ENCODE assay signal across 22 cellular contexts in the genomic region with DNA sequence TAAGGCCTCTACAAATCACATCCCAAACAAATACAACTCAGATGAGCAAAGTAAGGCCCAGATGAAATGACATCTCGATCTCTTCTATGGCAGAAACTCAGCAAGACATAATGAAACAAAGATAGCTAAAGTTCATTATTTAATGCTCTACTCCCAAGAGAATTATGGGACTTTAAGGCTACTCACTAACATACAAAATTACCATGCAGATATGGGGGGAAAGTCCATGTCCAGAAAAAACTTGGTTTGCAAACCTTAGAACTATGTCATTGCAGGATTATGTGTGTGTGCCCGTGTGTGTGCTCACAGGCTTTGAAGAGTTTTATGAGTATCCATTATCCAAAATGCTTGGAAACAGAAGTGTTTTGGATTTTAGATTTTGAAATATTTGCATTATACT. TPM values are rescaled to one million over a fixed set of nuclear protein-coding genes. Genes with fewer than 3 reads are reported as not detected.
A peak's percentile ranks its signal among the peaks of the same experiment; 100 is the strongest.
DNase-seq lines count a peak whose midpoint lies in the region; ATAC-seq, FAIRE-seq and TF ChIP-seq lines count a peak whose summit lies in the region.
"Had no signal": no experiment of that assay in that cellular context is flagged by ENCODE, and none has a peak within 500 bp of the region (broad histone marks: within the 10 kb centered on the region; RNA-seq: fewer than 3 reads in every experiment).

No MANE protein-coding gene starts in this region.

- intact Hi-C loops in GM12878 (cut with micrococcal nuclease; ENCODE audit: unreplicated experiment) (no loop called here), HepG2 (cut with micrococcal nuclease; ENCODE audit: unreplicated experiment) (no loop called here), psoas muscle (cut with DNase I) (no loop called here)

- BruUV-seq in GM12878 (replicated peaks; lab: Mats Ljungman, UMichigan): no TSS peak
- no TSS peak for BruUV-seq in HepG2 (replicated peaks; lab: Mats Ljungman, UMichigan)

- POLR2A ChIA-PET in GM12878 (lab: Charles Lee): interaction anchor here (0.5 to 2.1 kb wide), 3 partner anchors 12 to 58 kb away, joined by 3 to 6 read pairs (median 4); no protein-coding TSS in a partner anchor
- POLR2A ChIA-PET in HepG2 (lab: Yijun Ruan, JAX): no interaction called here

- H2AFZ ChIP-seq in GM12878 (ENCODE audit: control insufficient read depth, low read depth, low read length): no peak overlapping the region
- no peak overlapping the region for H2AFZ ChIP-seq in HepG2 (ENCODE audit: low read length)
- H2AFZ ChIP-seq in osteoblast (ENCODE audit: low read length): no peak overlapping the region
- H2AFZ ChIP-seq: GM23338 had no signal

- no peak for TF ChIP-seq EP300 in GM12878 (IDR thresholded peaks at IDR 0.05; ENCODE audit: borderline replicate concordance in 1 of 2, control insufficient read depth in 1 of 2, low read depth in 2 of 2, low read length in 2 of 2)
- no peak for TF ChIP-seq EP300 in HepG2 (IDR thresholded peaks at IDR 0.05; ENCODE audit: low read depth in 2 of 2, low read length in 2 of 2)
- TF ChIP-seq EP300 in HepG2 (CRISPR knock-in tag; IDR thresholded peaks at IDR 0.05; ENCODE audit: borderline replicate concordance): no peak

- no peak for TF ChIP-seq CTCF in GM12878 (IDR thresholded peaks at IDR 0.05 in 2 of 3, conservative IDR thresholded peaks at IDR 0.05 in 1 of 3; ENCODE audit: control insufficient read depth in 2 of 3, extremely low read depth in 1 of 3, insufficient read depth in 1 of 3, low read depth in 3 of 3, low read length in 3 of 3)
- no peak for TF ChIP-seq CTCF in HepG2 (CRISPR knock-in tag; IDR thresholded peaks at IDR 0.05)
- no peak for TF ChIP-seq CTCF in psoas muscle (IDR thresholded peaks at IDR 0.05)
- no peak for TF ChIP-seq CTCF in osteoblast (IDR thresholded peaks at IDR 0.05; ENCODE audit: extremely low read depth, low read depth, low read length)

- peaks cover 22% of the 10 kb centered on the region for H3K36me3 Mint-ChIP-seq in memory B cell

- H3K4me1 ChIP-seq in GM12878 (ENCODE audit: control insufficient read depth, insufficient read depth, low read length) (peaks cover 6% of the 10 kb centered on the region; the same call in 1 of the 2 replicates), HepG2 (ENCODE audit: insufficient read depth, low read length) (peaks cover 76% of the 10 kb centered on the region), psoas muscle (peaks cover 30% of the 10 kb centered on the region), osteoblast (ENCODE audit: insufficient read depth, low read length) (peaks cover 3% of the 10 kb centered on the region)

- DNase-seq in GM12878 (ENCODE audit: low read depth, low spot score): no peak
- no peak for DNase-seq in HepG2 (ENCODE audit: low spot score)
- no peak for DNase-seq in memory B cell (ENCODE audit: low spot score in 2 of 2)
- no peak for DNase-seq in psoas muscle
- no peak for DNase-seq in osteoblast (ENCODE audit: insufficient read length, low spot score, missing footprints)
- DNase-seq in NCI-H1694 treated with DMSO at 0.1 percent for 48 hours (lab: John Stamatoyannopoulos, UW): no peak
- DNase-seq in ACHN: no peak
- no peak for DNase-seq in NCI-H1436 treated with DMSO at 0.1 percent for 48 hours (lab: John Stamatoyannopoulos, UW)
- DNase-seq: 8988T; C1 segment of cervical spinal cord; Calu3; CD4-positive, alpha-beta memory T cell; COR-L47; DMS53; DMS79 treated with DMSO at 0.1 percent for 48 hours; GF-D8; H9 had no signal

- TF ChIP-seq POLR2A in GM12878 (IDR thresholded peaks at IDR 0.05; ENCODE audit: low read depth, low read length) (no peak), HepG2 (IDR thresholded peaks at IDR 0.05; ENCODE audit: insufficient read depth in 1 of 2, low read depth in 2 of 2, low read length in 2 of 2) (no peak)

- H3K27me3 ChIP-seq in GM12878 (replicated peaks in 1 of 2; ENCODE audit: control insufficient read depth in 2 of 2, insufficient read depth in 2 of 2, low read length in 1 of 2) (no peaks in the 10 kb centered on the region), HepG2 (ENCODE audit: control insufficient read depth in 1 of 2, insufficient read depth in 2 of 2, low read length in 2 of 2) (no peaks in the 10 kb centered on the region), psoas muscle (ENCODE audit: insufficient read depth in 3 of 3, low read length in 2 of 3) (no peaks in the 10 kb centered on the region), osteoblast (ENCODE audit: insufficient read depth, low read length) (no peaks in the 10 kb centered on the region)

- RAD21 ChIA-PET in GM12878 (lab: Charles Lee; ENCODE audit: unreplicated experiment): interaction anchor here (1.3 kb wide), 1 partner anchor 14 kb away, joined by 3 read pairs; no protein-coding TSS in a partner anchor

- H3K27ac ChIP-seq in GM12878 (ENCODE audit: control insufficient read depth, insufficient read depth) (no peak overlapping the region), HepG2 (ENCODE audit: extremely low read length, insufficient read depth, low read length) (peak overlapping the region; percentile 1), psoas muscle (peak overlapping the region; percentile 31), osteoblast (ENCODE audit: low read depth, low read length) (no peak overlapping the region)
- H3K27ac ChIP-seq: A549 had no signal

- H3K4me1 Mint-ChIP-seq in memory B cell: peaks cover 10% of the 10 kb centered on the region

- 29% methylated on average over 2 of the region's 2 CpGs for WGBS in GM12878 (ENCODE audit: insufficient coverage, insufficient replicate concordance, low lambda C conversion rate, missing lambda C conversion rate)
- WGBS in HepG2 (ENCODE audit: low lambda C conversion rate): 95% methylated on average over 2 of the region's 2 CpGs
- WGBS in psoas muscle, 3 donors: 58 to 84% (median 65%) methylated on average over 2 of the region's 2 CpGs

- H3K9me3 Mint-ChIP-seq in memory B cell: no peaks in the 10 kb centered on the region
- H3K9me3 Mint-ChIP-seq: CD4-positive, alpha-beta memory T cell; GM23338; H9 had no signal

- TF ChIP-seq RAD21 in GM12878 (IDR thresholded peaks at IDR 0.05; ENCODE audit: insufficient read depth, low read depth, low read length): no peak
- TF ChIP-seq RAD21 in HepG2 (CRISPR knock-in tag; IDR thresholded peaks at IDR 0.05): no peak

- no peak for FAIRE-seq in GM12878 (lab: Jason Lieb, UNC)
- no peak for FAIRE-seq in HepG2 (lab: Jason Lieb, UNC)
- FAIRE-seq: A549, GM12892, GM19239 had no signal

- no peak overlapping the region for H3K9ac ChIP-seq in GM12878 (ENCODE audit: control insufficient read depth, insufficient read depth, low read length)
- H3K9ac ChIP-seq in HepG2 (ENCODE audit: insufficient read depth, low read depth, low read length): no peak overlapping the region

- no peak overlapping the region for H3K4me2 ChIP-seq in GM12878 (ENCODE audit: control insufficient read depth, insufficient read depth)
- no peak overlapping the region for H3K4me2 ChIP-seq in HepG2 (ENCODE audit: low read depth, low read length)
- no peak overlapping the region for H3K4me2 ChIP-seq in osteoblast (ENCODE audit: insufficient read depth, low read length)
- H3K4me2 ChIP-seq: A549, GM23338 had no signal

- peak overlapping the region; percentile 20 for H3K27ac Mint-ChIP-seq in memory B cell
- H3K27ac Mint-ChIP-seq: CD4-positive, alpha-beta memory T cell; GM23338 had no signal

- SMC1A ChIA-PET in GM12878 (lab: Charles Lee; ENCODE audit: uncharacterized antibody, unreplicated experiment): interaction anchor here (1.4 to 4.9 kb wide), 7 partner anchors 9 to 40 kb away, joined by 3 to 24 read pairs (median 5); no protein-coding TSS in a partner anchor

- no peak overlapping the region for H3K4me3 ChIP-seq in GM12878
- no peak overlapping the region for H3K4me3 ChIP-seq in HepG2 (replicated peaks in 1 of 3; ENCODE audit: insufficient read depth in 1 of 3, low read depth in 2 of 3, low read length in 3 of 3)
- H3K4me3 ChIP-seq in psoas muscle: no peak overlapping the region
- no peak overlapping the region for H3K4me3 ChIP-seq in osteoblast (ENCODE audit: insufficient read depth, low read length)
- H3K4me3 ChIP-seq: A549, GM23338 had no signal

- CTCF ChIA-PET in GM12878 (lab: Yijun Ruan, JAX): no interaction called here
- CTCF ChIA-PET in HepG2 (lab: Yijun Ruan, JAX; ENCODE audit: low intra/inter-chr PET ratio, low total read pairs): no interaction called here

- peaks cover 0 to 22% of the 10 kb centered on the region in 2 experiments; a peak in 3 of 4 replicates for H3K36me3 ChIP-seq in GM12878 (ENCODE audit: control insufficient read depth in 2 of 2, insufficient read depth in 2 of 2, low read length in 1 of 2)
- H3K36me3 ChIP-seq in HepG2 (replicated peaks in 1 of 2; ENCODE audit: control insufficient read depth in 1 of 2, insufficient read depth in 2 of 2, low read length in 2 of 2): peaks cover 0 to 6% of the 10 kb centered on the region in 2 experiments; a peak in 2 of 5 replicates
- peaks cover 3 to 33% of the 10 kb centered on the region in 2 donors for H3K36me3 ChIP-seq in psoas muscle (ENCODE audit: insufficient read depth in 1 of 2, low read depth in 1 of 2)
- H3K36me3 ChIP-seq in osteoblast (ENCODE audit: insufficient read depth, low read length): peaks cover 20% of the 10 kb centered on the region

- H3K9me3 ChIP-seq in GM12878 (replicated peaks; ENCODE audit: control insufficient read depth, insufficient read depth, low read length): no peaks in the 10 kb centered on the region
- no peaks in the 10 kb centered on the region for H3K9me3 ChIP-seq in HepG2 (ENCODE audit: low read length)
- no peaks in the 10 kb centered on the region for H3K9me3 ChIP-seq in psoas muscle
- no peaks in the 10 kb centered on the region for H3K9me3 ChIP-seq in osteoblast (ENCODE audit: low read depth, low read length)
- H3K9me3 ChIP-seq: A549 had no signal

- H3K4me3 Mint-ChIP-seq in memory B cell: no peak overlapping the region
- H3K4me3 Mint-ChIP-seq: CD4-positive, alpha-beta memory T cell; GM23338; H9 had no signal

- H4K20me1 ChIP-seq in GM12878 (ENCODE audit: control insufficient read depth, insufficient read depth) (no peaks in the 10 kb centered on the region), HepG2 (ENCODE audit: insufficient read depth, low read length) (no peaks in the 10 kb centered on the region), osteoblast (ENCODE audit: insufficient read depth, low read length) (no peaks in the 10 kb centered on the region)

- ATAC-seq in GM12878 (no peak; the same call in 2 of the 3 replicates), HepG2 (no peak), memory B cell (ENCODE audit: low read depth) (no peak), psoas muscle (no peak)
- ATAC-seq: A549, GM23338, HCT116 had no signal

- H3K27me3 Mint-ChIP-seq in memory B cell: no peaks in the 10 kb centered on the region
- H3K27me3 Mint-ChIP-seq: CD4-positive, alpha-beta memory T cell had no signal

- in situ Hi-C loops in GM12878 (cut with MboI) (no loop called here), HepG2 (cut with HindIII; ENCODE audit: extremely low pct_ligation_motif_present, low pct_unique_long_range_greater_than_20kb) (no loop called here), ACHN (cut with HindIII; ENCODE audit: low pct_ligation_motif_present, low pct_unique_long_range_greater_than_20kb, low sequenced_read_pairs) (no loop called here)

- H3K79me2 ChIP-seq in GM12878 (ENCODE audit: control insufficient read depth, insufficient read depth, low read length) (no peaks in the 10 kb centered on the region), HepG2 (ENCODE audit: insufficient read depth, low read length) (no peaks in the 10 kb centered on the region), osteoblast (ENCODE audit: insufficient read depth, low read length) (no peaks in the 10 kb centered on the region)

RNA-seq across cellular contexts. Expression of gene AKIRIN2, which starts 34.0 kb away (rescaled TPM):
- 105 and 137 TPM in 2 replicates for total RNA-seq in GM12878 (2013; cell fraction: nucleolus; rRNA removed)
- 28.4 and 32.9 TPM in 2 replicates for total RNA-seq in GM12878 (2014; rRNA removed)
- 21.9 and 23.7 TPM in 2 replicates for total RNA-seq in GM12878 (2014; rRNA removed; fragmentation: Illumina TruSeq; extraction: Trizol)
- 71.6 and 74.4 TPM in 2 replicates for total RNA-seq in GM12878 (2021)
- 30.6 TPM for polyA plus RNA-seq in GM12878 (2011; ENCODE audit: low read depth)
- 40.1 and 62.9 TPM in 2 replicates for polyA plus RNA-seq in GM12878 (2011; rRNA removed)
- 20.0 and 28.1 TPM in 2 replicates for polyA plus RNA-seq in GM12878 (2011; cell fraction: cytosol; rRNA removed)
- polyA plus RNA-seq in GM12878 (2011; cell fraction: nucleus; rRNA removed): 50.6 and 56.0 TPM in 2 replicates
- polyA plus RNA-seq in GM12878 (2012): 64.1 and 73.9 TPM in 2 replicates
- 39.3 and 46.5 TPM in 2 replicates for polyA plus RNA-seq in GM12878 (2014; fragmentation: Illumina TruSeq; extraction: Trizol)
- 10 to 100 TPM; 12.7 to 16.8 TPM for polyA plus RNA-seq in GM12878 (2014; fragmentation: Nextera tagmentation; extraction: Ambion mirVana)
- 45.0 and 49.0 TPM in 2 replicates for polyA plus RNA-seq in GM12878 (2014; rRNA removed)
- polyA plus RNA-seq in GM12878 (2016; fragmentation: Nextera tagmentation; extraction: Ambion mirVana): 10 to 100 TPM; 79.2 to 82.2 TPM
- polyA minus RNA-seq in GM12878 (2011; rRNA and poly(A)+ RNA removed): 8.4 and 14.7 TPM in 2 replicates
- 18.0 and 18.7 TPM in 2 replicates for polyA minus RNA-seq in GM12878 (2011; cell fraction: cytosol; rRNA and poly(A)+ RNA removed)
- 43.9 and 77.4 TPM in 2 replicates for polyA minus RNA-seq in GM12878 (2011; cell fraction: nucleus; rRNA and poly(A)+ RNA removed)
- 23.4 and 29.2 TPM in 2 replicates for total RNA-seq in HepG2 (2016; rRNA removed; fragmentation: Illumina TruSeq; extraction: Trizol)
- total RNA-seq in HepG2 (2016; cell fraction: cytosol; rRNA removed; fragmentation: Illumina TruSeq; extraction: Trizol; ENCODE audit: low read depth): 6.7 and 8.7 TPM in 2 replicates
- 21.0 and 29.6 TPM in 2 replicates for total RNA-seq in HepG2 (2016; cell fraction: insoluble cytoplasmic fraction; rRNA removed; fragmentation: Illumina TruSeq; extraction: Trizol)
- total RNA-seq in HepG2 (2016; cell fraction: membrane; rRNA removed; fragmentation: Illumina TruSeq; extraction: Trizol): 30.2 and 32.7 TPM in 2 replicates
- total RNA-seq in HepG2 (2016; cell fraction: nucleus; rRNA removed; fragmentation: Illumina TruSeq; extraction: Trizol): 28.7 and 38.1 TPM in 2 replicates
- 15.6 and 16.0 TPM in 2 replicates for polyA plus RNA-seq in HepG2 (2011; rRNA removed)
- polyA plus RNA-seq in HepG2 (2011; cell fraction: cytosol; rRNA removed): 8.3 and 10.7 TPM in 2 replicates
- polyA plus RNA-seq in HepG2 (2011; cell fraction: nucleus; rRNA removed): 22.6 and 23.5 TPM in 2 replicates
- polyA plus RNA-seq in HepG2 (2012): 40.3 and 44.8 TPM in 2 replicates
- polyA plus RNA-seq in HepG2 (2016; cell fraction: cytosol; fragmentation: Illumina TruSeq; extraction: Trizol; ENCODE audit: low read depth): 17.2 and 17.9 TPM in 2 replicates
- 59.2 and 61.5 TPM in 2 replicates for polyA plus RNA-seq in HepG2 (2016; cell fraction: insoluble cytoplasmic fraction; fragmentation: Illumina TruSeq; extraction: Trizol; ENCODE audit: low read depth)
- 34.9 and 39.3 TPM in 2 replicates for polyA plus RNA-seq in HepG2 (2016; cell fraction: membrane; fragmentation: Illumina TruSeq; extraction: Trizol; ENCODE audit: low read depth)
- polyA plus RNA-seq in HepG2 (2016; cell fraction: nucleus; fragmentation: Illumina TruSeq; extraction: Trizol; ENCODE audit: insufficient read depth, low read depth): 58.6 and 63.2 TPM in 2 replicates
- 7.8 and 15.7 TPM in 2 replicates for polyA minus RNA-seq in HepG2 (2011; rRNA and poly(A)+ RNA removed; ENCODE audit: low replicate concordance)
- polyA minus RNA-seq in HepG2 (2011; cell fraction: cytosol; rRNA and poly(A)+ RNA removed): 25.7 and 27.7 TPM in 2 replicates
- polyA minus RNA-seq in HepG2 (2011; cell fraction: nucleus; rRNA and poly(A)+ RNA removed): 40.0 and 50.9 TPM in 2 replicates
- total RNA-seq in psoas muscle: 100 to 1,000 TPM in 3 of 4 donors, 10 to 100 TPM in 1; 71.9 to 188 (median 141) TPM
- polyA plus RNA-seq in psoas muscle: 100 to 1,000 TPM in 1 of 3 donors, 10 to 100 TPM in 2; 65.0 to 127 (median 87.6) TPM
- 15.2 and 18.3 TPM in 2 replicates for total RNA-seq in osteoblast

Comparison
In these comparisons a context has a peak if more than half of its experiments do, and no peak if none do; other contexts are left out.
1. H3K27ac ChIP-seq: peak in HepG2 (single experiment) and psoas muscle (single experiment); none in GM12878 (single experiment) and osteoblast (single experiment).